1 cellular context compared by ENCODE assay signal in genomic region chr9:82560457-82560904, GRCh38.
TF ChIP-seq lines count a peak whose summit lies in the region.

No MANE protein-coding gene starts in this region.

TF ChIP-seq in SK-N-SH, 30 proteins besides CTCF, POLR2A, EP300 and RAD21 (continued from another document):
- no peak for TF ChIP-seq TEAD4 (IDR thresholded peaks at IDR 0.05; ENCODE audit: borderline replicate concordance, insufficient read depth)
- TF ChIP-seq FOSL2 (IDR thresholded peaks at IDR 0.05; ENCODE audit: borderline replicate concordance, low read depth), result no peak
- TF ChIP-seq USF1 (IDR thresholded peaks at IDR 0.05; ENCODE audit: borderline replicate concordance, low read depth), result no peak
- no peak for TF ChIP-seq USF2 (IDR thresholded peaks at IDR 0.05; ENCODE audit: borderline replicate concordance, low read depth, low read length)
- no peak for TF ChIP-seq RFX5 (IDR thresholded peaks at IDR 0.05; ENCODE audit: low read length)
